In the genomic region with DNA sequence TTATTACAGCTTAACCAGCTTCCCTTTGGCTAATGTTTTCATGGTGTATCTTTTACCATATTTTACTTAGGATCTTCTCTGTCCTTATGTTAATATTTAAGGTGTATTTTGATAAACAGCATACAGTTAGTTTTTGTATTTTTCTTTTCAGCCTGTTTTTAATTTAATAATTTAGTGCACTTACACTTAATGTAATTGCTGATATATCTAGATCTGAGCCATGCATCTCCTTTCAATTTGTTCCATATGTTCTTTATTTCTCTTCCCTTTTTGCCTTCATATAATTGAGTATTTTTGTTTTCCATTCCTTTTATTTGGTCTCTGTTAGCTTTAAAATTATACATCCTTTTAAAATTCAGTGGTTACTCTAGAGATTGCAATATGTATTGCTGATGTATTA, we compare ENCODE assay signal across 1 cellular context.
TF ChIP-seq lines count a peak whose summit lies in the region.

No MANE protein-coding gene starts in this region.

TF ChIP-seq in SK-N-SH treated with all-trans-retinoic acid at 6 μM for 48 hours, 23 proteins besides CTCF, POLR2A, EP300 and RAD21 (continued from another document):
- TF ChIP-seq TSHZ2 (CRISPR knock-in tag; IDR thresholded peaks at IDR 0.05), result peak; percentile 62; the same call in 1 of the 2 replicates
